In genomic region chr17:75581121-75581725, GRCh38 we compare ENCODE assay signal across 11 cellular contexts. TPM values are rescaled to one million over a fixed set of nuclear protein-coding genes. Genes with fewer than 3 reads are reported as not detected.
A peak's percentile ranks its signal among the peaks of the same experiment; 100 is the strongest.
DNase-seq lines count a peak whose midpoint lies in the region; ATAC-seq, FAIRE-seq and TF ChIP-seq lines count a peak whose summit lies in the region.
"Not testable (repeated sequence)": the region's sequence is repeated elsewhere in the genome, so short reads cannot be mapped to it uniquely, and the experiment has no call there.
"Had no signal": no experiment of that assay in that cellular context is flagged by ENCODE, and none has a peak within 500 bp of the region (broad histone marks: within the 10 kb centered on the region; RNA-seq: fewer than 3 reads in every experiment).

No MANE protein-coding gene starts in this region.

- not testable (repeated sequence) for H3K27me3 ChIP-seq in K562 (ENCODE audit: control insufficient read depth in 2 of 2, insufficient read depth in 2 of 2, low read length in 2 of 2); testis

- FAIRE-seq in K562 (lab: Jason Lieb, UNC) = not testable (repeated sequence)

- not testable (repeated sequence) for H3K9me3 Mint-ChIP-seq in IgD-negative memory B cell; activated T-helper 17 cell treated with anti-CD3 and anti-CD28 coated beads, Interleukin-2, amount 50 U/mL, for 72 hours; natural killer cell

- not testable (repeated sequence) for BruUV-seq in K562 (replicated peaks; lab: Mats Ljungman, UMichigan)

- H3K4me1 Mint-ChIP-seq in IgD-negative memory B cell; activated T-helper 17 cell treated with anti-CD3 and anti-CD28 coated beads, Interleukin-2, amount 50 U/mL, for 72 hours: not testable (repeated sequence)
- peaks cover 9 to 15% of the 10 kb centered on the region in 2 donors for H3K4me1 Mint-ChIP-seq in natural killer cell

- not testable (repeated sequence) for H3K9ac ChIP-seq in K562 (ENCODE audit: insufficient read depth in 1 of 2, low read depth in 2 of 2, low read length in 2 of 2)

- H3K9me1 ChIP-seq in K562 (ENCODE audit: control insufficient read depth, insufficient read depth, low read length) = not testable (repeated sequence)

- H3K4me3 ChIP-seq in K562 = not testable (repeated sequence)
- H3K4me3 ChIP-seq in testis = peak overlapping the region; percentile 24 to 48

- peak; percentile 25 to 49 (median 43) for DNase-seq in activated CD8-positive, alpha-beta memory T cell treated with anti-CD3 and anti-CD28 coated beads for 48 hours (ENCODE audit: low read depth in 2 of 3, low spot score in 2 of 3)
- not testable (repeated sequence) for DNase-seq in K562 (ENCODE audit: extremely low read depth in 1 of 4, low spot score in 3 of 4)
- peak; percentile 43 for DNase-seq in natural killer cell
- DNase-seq in stimulated activated CD4-positive, alpha-beta T cell treated with anti-CD3 and anti-CD28 coated beads, Interleukin-4, amount 100 ng/mL, for 48 hours (ENCODE audit: low read depth in 2 of 2) = peak; percentile 27 to 41
- peak; percentile 83 for DNase-seq in testis

- TF ChIP-seq RAD21 in K562 (CRISPR knock-in tag; conservative IDR thresholded peaks at IDR 0.05 in 1 of 2, IDR thresholded peaks at IDR 0.05 in 1 of 2) = not testable (repeated sequence)

- not testable (repeated sequence) for H3K9me3 ChIP-seq in K562 (replicated peaks; ENCODE audit: control insufficient read depth, insufficient read depth, low read depth, low read length); testis

- 57% methylated on average over 20 of the region's 23 CpGs for WGBS in K562 (ENCODE audit: insufficient coverage, low coverage, missing lambda C conversion rate)
- 69 to 72% methylated on average over 21 to 23 of the region's 23 CpGs for WGBS in testis, 2 donors

- TF ChIP-seq CTCF in K562 (IDR thresholded peaks at IDR 0.05 in 2 of 3, conservative IDR thresholded peaks at IDR 0.05 in 1 of 3; ENCODE audit: insufficient read depth in 2 of 3, low read depth in 1 of 3, low read length in 3 of 3); natural killer cell (IDR thresholded peaks at IDR 0.05); testis (IDR thresholded peaks at IDR 0.05): not testable (repeated sequence)

- CTCF ChIA-PET in K562 (lab: Yijun Ruan, JAX; ENCODE audit: low intra/inter-chr PET ratio) = interaction anchor here (0.6 kb wide), 1 partner anchor 183 kb away, joined by 3 read pairs; no protein-coding TSS in a partner anchor

- H3K4me1 ChIP-seq in K562 (replicated peaks in 1 of 2; ENCODE audit: control insufficient read depth in 2 of 2, insufficient read depth in 2 of 2, low read length in 2 of 2) = peaks cover 7 to 11% of the 10 kb centered on the region in 2 experiments
- H3K4me1 ChIP-seq in testis = not testable (repeated sequence)

- peak overlapping the region; percentile 76 for H2AFZ ChIP-seq in K562 (ENCODE audit: low read depth, low read length)

- not testable (repeated sequence) for H3K27me3 Mint-ChIP-seq in IgD-negative memory B cell; activated T-helper 17 cell treated with anti-CD3 and anti-CD28 coated beads, Interleukin-2, amount 50 U/mL, for 72 hours; natural killer cell (ENCODE audit: low read depth in 2 of 2)

- not testable (repeated sequence) for H3K4me2 ChIP-seq in K562 (ENCODE audit: insufficient read depth, low read length)

- H4K20me1 ChIP-seq in K562 (replicated peaks; ENCODE audit: control insufficient read depth, insufficient read depth, low read length) = not testable (repeated sequence)

- TF ChIP-seq POLR2A in K562 (conservative IDR thresholded peaks at IDR 0.05) = not testable (repeated sequence)
- TF ChIP-seq POLR2A in testis (IDR thresholded peaks at IDR 0.05) = peak; percentile 69

- not testable (repeated sequence) for H3K79me2 ChIP-seq in K562 (ENCODE audit: control insufficient read depth, insufficient read depth, low read length)

- intact Hi-C loops in K562 (cut with micrococcal nuclease) = loop anchor here (10.0 kb wide), 1 partner anchor 156 kb away; no protein-coding TSS in a partner anchor
- intact Hi-C loops in natural killer cell (cut with micrococcal nuclease); testis (cut with DNase I; ENCODE audit: low total_unique reads): not testable (repeated sequence)

- H3K27ac Mint-ChIP-seq in IgD-negative memory B cell = peak overlapping the region in 1 of 3 donors; percentile 66
- H3K27ac Mint-ChIP-seq in activated T-helper 17 cell treated with anti-CD3 and anti-CD28 coated beads, Interleukin-2, amount 50 U/mL, for 72 hours = not testable (repeated sequence)
- peak overlapping the region; percentile 75 to 76 for H3K27ac Mint-ChIP-seq in natural killer cell

- peak; percentile 38 to 44 for ATAC-seq in activated CD4-positive, CD25-positive, alpha-beta regulatory T cell treated with anti-CD3 and anti-CD28 coated beads, Interleukin-2, amount 50 U/mL, for 24 hours
- not testable (repeated sequence) for ATAC-seq in activated T-helper 17 cell treated with anti-CD3 and anti-CD28 coated beads, Interleukin-2, amount 50 U/mL, for 72 hours (replicated peaks)
- ATAC-seq in K562 (peak; percentile 33; the same call in 1 of the 3 replicates), natural killer cell (peak in 2 of 3 donors; percentile 69 to 73)

- TF ChIP-seq EP300 in K562 (IDR thresholded peaks at IDR 0.05; ENCODE audit: low read length) = not testable (repeated sequence)

- in situ Hi-C loops in K562 (cut with MboI) = not testable (repeated sequence)

- H3K36me3 ChIP-seq in K562 (ENCODE audit: control insufficient read depth, insufficient read depth, low read length); testis (ENCODE audit: low read depth, missing control alignments): not testable (repeated sequence)

- POLR2A ChIA-PET in K562 (lab: Yijun Ruan, JAX) = interaction anchor here (0.8 to 1.2 kb wide), 5 partner anchors 10 to 691 kb away, joined by 3 to 4 read pairs (median 3); no protein-coding TSS in a partner anchor

- H3K36me3 Mint-ChIP-seq in IgD-negative memory B cell; activated T-helper 17 cell treated with anti-CD3 and anti-CD28 coated beads, Interleukin-2, amount 50 U/mL, for 72 hours (ENCODE audit: low read depth); natural killer cell: not testable (repeated sequence)

- peak overlapping the region in 3 of 4 donors; percentile 44 to 77 (median 73) for H3K4me3 Mint-ChIP-seq in IgD-negative memory B cell
- H3K4me3 Mint-ChIP-seq in activated T-helper 17 cell treated with anti-CD3 and anti-CD28 coated beads, Interleukin-2, amount 50 U/mL, for 72 hours = peak overlapping the region; percentile 72
- peak overlapping the region; percentile 88 for H3K4me3 Mint-ChIP-seq in natural killer cell

- H3K27ac ChIP-seq in K562 (ENCODE audit: extremely low read depth, low read depth, low read length); testis: not testable (repeated sequence)

RNA-seq across cellular contexts. Expression of gene MYO15B, which starts 6.4 kb away (rescaled TPM):
- polyA plus RNA-seq in IgD-negative memory B cell (2.4 TPM), K562 (2011; rRNA removed) (0.82 and 1.2 TPM in 2 replicates), K562 (2014; fragmentation: Illumina TruSeq; extraction: Trizol) (0.12 and 0.76 TPM in 2 replicates), K562 (2014; fragmentation: Nextera tagmentation; extraction: Ambion mirVana) (not detected), K562 (2014; rRNA removed) (0.98 and 1.5 TPM in 2 replicates), testis (ENCODE audit: insufficient read depth, low read depth, low replicate concordance) (70.4 TPM)
- 10 to 100 TPM; 10.2 to 44.5 TPM for total RNA-seq in activated T-helper 17 cell treated with anti-CD3 and anti-CD28 coated beads, Interleukin-2, amount 50 U/mL, for 72 hours
- total RNA-seq in K562 (2011; cell fraction: chromatin; rRNA removed; ENCODE audit: low replicate concordance) = 8.9 and 39.4 TPM in 2 replicates
- total RNA-seq in K562 (2011; cell fraction: nucleolus; rRNA removed) = 22.5 and 24.7 TPM in 2 replicates
- total RNA-seq in K562 (2011; cell fraction: nucleoplasm; rRNA removed) = 11.1 and 14.7 TPM in 2 replicates
- total RNA-seq in K562 (2014; rRNA removed) (0.05 and 0.24 TPM in 2 replicates), K562 (2014; rRNA removed; fragmentation: Illumina TruSeq; extraction: Trizol) (1.2 TPM in 1 of 2 replicates, not detected in the other), K562 (2015; rRNA removed; fragmentation: Illumina TruSeq; extraction: Trizol) (0.83 TPM in 2 replicates), K562 (2021) (1.5 and 3.1 TPM in 2 replicates), natural killer cell (100 to 1,000 TPM; 336 to 372 (median 339) TPM), testis (100 to 1,000 TPM; 139 to 142 TPM)
- polyA plus RNA-seq in K562 (2011; cell fraction: cytosol; rRNA removed) = 0.39 and 0.49 TPM in 2 replicates
- polyA plus RNA-seq in K562 (2011; cell fraction: nucleus; rRNA removed) = 15.0 and 17.9 TPM in 2 replicates
- polyA plus RNA-seq in K562 (2012) = 1.2 and 10.8 TPM in 2 replicates
- 0.70 and 1.0 TPM in 2 replicates for polyA minus RNA-seq in K562 (2011; rRNA and poly(A)+ RNA removed)
- polyA minus RNA-seq in K562 (2011; cell fraction: cytosol; rRNA and poly(A)+ RNA removed) = not detected in 2 replicates
- 7.7 and 8.5 TPM in 2 replicates for polyA minus RNA-seq in K562 (2011; cell fraction: nucleus; rRNA and poly(A)+ RNA removed)

RNA-seq across cellular contexts. Expression of gene SMIM5, which starts 52.0 kb away (rescaled TPM):
- 0.36 TPM for polyA plus RNA-seq in IgD-negative memory B cell
- total RNA-seq in activated T-helper 17 cell treated with anti-CD3 and anti-CD28 coated beads, Interleukin-2, amount 50 U/mL, for 72 hours = under 1 TPM in 1 of 2 donors, not detected in 1; 0.21 TPM
- 0.16 TPM in 1 of 2 replicates, not detected in the other for total RNA-seq in K562 (2011; cell fraction: chromatin; rRNA removed; ENCODE audit: low replicate concordance)
- total RNA-seq in K562 (2011; cell fraction: nucleolus; rRNA removed) = 0.13 TPM in 1 of 2 replicates, not detected in the other
- not detected in 2 replicates for total RNA-seq in K562 (2011; cell fraction: nucleoplasm; rRNA removed)
- total RNA-seq in K562 (2014; rRNA removed) = not detected in 2 replicates
- not detected in 2 replicates for total RNA-seq in K562 (2014; rRNA removed; fragmentation: Illumina TruSeq; extraction: Trizol)
- total RNA-seq in K562 (2015; rRNA removed; fragmentation: Illumina TruSeq; extraction: Trizol) = not detected in 2 replicates
- total RNA-seq in K562 (2021) = not detected in 2 replicates
- not detected in 2 replicates for polyA plus RNA-seq in K562 (2011; rRNA removed)
- 0.04 TPM in 1 of 2 replicates, not detected in the other for polyA plus RNA-seq in K562 (2011; cell fraction: cytosol; rRNA removed)
- polyA plus RNA-seq in K562 (2011; cell fraction: nucleus; rRNA removed) = not detected in 2 replicates
- 0.14 and 0.17 TPM in 2 replicates for polyA plus RNA-seq in K562 (2012)
- polyA plus RNA-seq in K562 (2014; fragmentation: Illumina TruSeq; extraction: Trizol) = not detected in 2 replicates
- polyA plus RNA-seq in K562 (2014; fragmentation: Nextera tagmentation; extraction: Ambion mirVana) = not detected
- polyA plus RNA-seq in K562 (2014; rRNA removed) = 0.08 TPM in 1 of 2 replicates, not detected in the other
- polyA minus RNA-seq in K562 (2011; rRNA and poly(A)+ RNA removed) = not detected in 2 replicates
- polyA minus RNA-seq in K562 (2011; cell fraction: cytosol; rRNA and poly(A)+ RNA removed) = not detected in 2 replicates
- not detected in 2 replicates for polyA minus RNA-seq in K562 (2011; cell fraction: nucleus; rRNA and poly(A)+ RNA removed)
- total RNA-seq in natural killer cell = 1 to 10 TPM in 2 of 3 donors, under 1 TPM in 1; 0.95 to 2.0 (median 1.5) TPM
- total RNA-seq in testis = 1 to 10 TPM; 2.0 TPM
- polyA plus RNA-seq in testis (ENCODE audit: insufficient read depth, low read depth, low replicate concordance) = 1.9 TPM
- total RNA-seq: dermis blood vessel endothelial cell, GM12878, H4 had no signal

RNA-seq across cellular contexts. Expression of gene LLGL2, which starts 55.7 kb away (rescaled TPM):
- 21.8 TPM for polyA plus RNA-seq in IgD-negative memory B cell
- total RNA-seq in activated T-helper 17 cell treated with anti-CD3 and anti-CD28 coated beads, Interleukin-2, amount 50 U/mL, for 72 hours = 10 to 100 TPM; 16.7 to 24.1 TPM
- 25.4 and 96.6 TPM in 2 replicates for total RNA-seq in K562 (2011; cell fraction: chromatin; rRNA removed; ENCODE audit: low replicate concordance)
- 63.3 and 66.7 TPM in 2 replicates for total RNA-seq in K562 (2011; cell fraction: nucleolus; rRNA removed)
- 38.1 and 42.6 TPM in 2 replicates for total RNA-seq in K562 (2011; cell fraction: nucleoplasm; rRNA removed)
- total RNA-seq in K562 (2014; rRNA removed) = 17.9 and 19.5 TPM in 2 replicates
- total RNA-seq in K562 (2014; rRNA removed; fragmentation: Illumina TruSeq; extraction: Trizol) = 1.8 and 3.0 TPM in 2 replicates
- total RNA-seq in K562 (2015; rRNA removed; fragmentation: Illumina TruSeq; extraction: Trizol) = 10.2 and 11.8 TPM in 2 replicates
- total RNA-seq in K562 (2021) = 24.4 and 25.2 TPM in 2 replicates
- 12.5 and 16.0 TPM in 2 replicates for polyA plus RNA-seq in K562 (2011; rRNA removed)
- 14.3 and 34.7 TPM in 2 replicates for polyA plus RNA-seq in K562 (2011; cell fraction: cytosol; rRNA removed)
- polyA plus RNA-seq in K562 (2011; cell fraction: nucleus; rRNA removed) = 44.8 and 82.4 TPM in 2 replicates
- polyA plus RNA-seq in K562 (2012) = 14.8 and 26.6 TPM in 2 replicates
- polyA plus RNA-seq in K562 (2014; fragmentation: Illumina TruSeq; extraction: Trizol) = 3.7 and 14.7 TPM in 2 replicates
- 1 to 10 TPM in 1 of 2 experiments, under 1 TPM in 1; 0.32 to 1.3 TPM for polyA plus RNA-seq in K562 (2014; fragmentation: Nextera tagmentation; extraction: Ambion mirVana)
- polyA plus RNA-seq in K562 (2014; rRNA removed) = 17.7 and 23.7 TPM in 2 replicates
- polyA minus RNA-seq in K562 (2011; rRNA and poly(A)+ RNA removed) = 4.3 and 6.7 TPM in 2 replicates
- polyA minus RNA-seq in K562 (2011; cell fraction: cytosol; rRNA and poly(A)+ RNA removed) = 10.6 and 11.3 TPM in 2 replicates
- polyA minus RNA-seq in K562 (2011; cell fraction: nucleus; rRNA and poly(A)+ RNA removed) = 21.3 and 23.8 TPM in 2 replicates
- 100 to 1,000 TPM; 229 to 302 (median 244) TPM for total RNA-seq in natural killer cell
- total RNA-seq in testis = 10 to 100 TPM; 20.6 to 34.3 TPM
- 22.9 TPM for polyA plus RNA-seq in testis (ENCODE audit: insufficient read depth, low read depth, low replicate concordance)
